In the genomic region with DNA sequence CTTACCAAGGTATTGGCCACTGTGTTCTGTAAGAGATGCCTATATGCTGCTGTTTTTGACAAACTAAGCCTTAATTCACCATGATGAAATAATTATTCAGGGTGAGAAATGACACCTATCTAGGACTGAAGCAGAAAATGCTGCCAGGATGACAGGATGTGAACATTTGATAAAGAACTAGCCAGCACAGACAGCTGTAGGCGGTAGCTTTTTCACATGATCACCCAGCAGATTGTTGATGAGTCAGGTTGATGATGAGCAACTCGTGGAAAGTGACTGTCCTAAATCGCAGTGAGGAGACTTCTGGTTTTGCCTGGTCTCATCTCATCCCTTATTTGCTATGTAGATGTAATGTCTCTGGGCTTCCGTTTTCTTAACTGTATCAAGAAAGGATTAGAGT, we compare ENCODE assay signal across 8 cellular contexts.
A peak's percentile ranks its signal among the peaks of the same experiment; 100 is the strongest.
DNase-seq lines count a peak whose midpoint lies in the region; ATAC-seq and TF ChIP-seq lines count a peak whose summit lies in the region.

No MANE protein-coding gene starts in this region.

- H3K9me3 ChIP-seq in Panc1 (ENCODE audit: control insufficient read depth, insufficient read depth, low read depth, low read length) (no peaks in the 10 kb centered on the region), psoas muscle (no peaks in the 10 kb centered on the region), PC-9 (ENCODE audit: insufficient read depth, low read depth) (no peaks in the 10 kb centered on the region)

- H3K27ac ChIP-seq in Panc1 (ENCODE audit: low read length) (no peak overlapping the region), psoas muscle (peak overlapping the region; percentile 83), PC-9 (no peak overlapping the region)

- H4K20me1 ChIP-seq in PC-9 (ENCODE audit: insufficient read depth): no peaks in the 10 kb centered on the region

- TF ChIP-seq CTCF in Panc1 (IDR thresholded peaks at IDR 0.05): no peak
- no peak for TF ChIP-seq CTCF in psoas muscle (IDR thresholded peaks at IDR 0.05)
- no peak for TF ChIP-seq CTCF in PC-9 (conservative IDR thresholded peaks at IDR 0.05)

- H3K4me3 ChIP-seq in Panc1 (ENCODE audit: low read depth in 2 of 2, low read length in 2 of 2): no peak overlapping the region
- H3K4me3 ChIP-seq in psoas muscle: no peak overlapping the region
- no peak overlapping the region for H3K4me3 ChIP-seq in PC-9

- no peaks in the 10 kb centered on the region for H3K36me3 ChIP-seq in Panc1 (ENCODE audit: control insufficient read depth, insufficient read depth, low read length)
- H3K36me3 ChIP-seq in psoas muscle (ENCODE audit: insufficient read depth in 1 of 2, low read depth in 1 of 2): no peaks in the 10 kb centered on the region
- H3K36me3 ChIP-seq in PC-9 (ENCODE audit: low read depth): peaks cover 4% of the 10 kb centered on the region; the same call in 1 of the 2 replicates

- H3K79me2 ChIP-seq in PC-9 (ENCODE audit: low read depth): peaks cover 3% of the 10 kb centered on the region; the same call in 1 of the 2 replicates

- in situ Hi-C loops in Panc1 (cut with HindIII; ENCODE audit: low pct_unique_long_range_greater_than_20kb, low sequenced_read_pairs): no loop called here

- H3F3A ChIP-seq in PC-9 (ENCODE audit: insufficient read depth, low read depth): 0 out of 2 replicates have a peak, but pooled peaks cover 5% of the 10 kb centered on the region

- H3K36me3 Mint-ChIP-seq in activated CD8-positive, alpha-beta memory T cell treated with anti-CD3 and anti-CD28 coated beads, Interleukin-2, amount 10 ng/mL, durations not matched to agents 7 days and 5 days: no peaks in the 10 kb centered on the region

- peak; percentile 63 for DNase-seq in activated CD8-positive, alpha-beta memory T cell treated with anti-CD3 and anti-CD28 coated beads, Interleukin-2, amount 10 ng/mL, durations not matched to agents 7 days and 5 days
- DNase-seq in activated CD8-positive, alpha-beta memory T cell treated with anti-CD3 and anti-CD28 coated beads, Interleukin-2, amount 50 U/mL, for 48 hours: no peak
- DNase-seq in Panc1 (ENCODE audit: low read depth, low spot score) (peak; percentile 62), cerebellum (ENCODE audit: low spot score) (peak; percentile 32), psoas muscle (no peak), PC-9 (no peak), H4 (ENCODE audit: low spot score) (no peak)

- POLR2A ChIA-PET in Panc1 (lab: Charles Lee) (no interaction called here), PC-9 (lab: Charles Lee; ENCODE audit: unreplicated experiment) (no interaction called here)

- peaks cover 10% of the 10 kb centered on the region for H3K4me1 Mint-ChIP-seq in activated CD8-positive, alpha-beta memory T cell treated with anti-CD3 and anti-CD28 coated beads, Interleukin-2, amount 10 ng/mL, durations not matched to agents 7 days and 5 days

- BruUV-seq in Panc1 (replicated peaks; lab: Mats Ljungman, UMichigan): no TSS peak
- no TSS peak for BruUV-seq in PC-9 (replicated peaks; lab: Mats Ljungman, UMichigan)

- H3K4me1 ChIP-seq in Panc1 (ENCODE audit: control insufficient read depth, insufficient read depth, low read length): no peaks in the 10 kb centered on the region
- peaks cover 36% of the 10 kb centered on the region for H3K4me1 ChIP-seq in psoas muscle
- no peaks in the 10 kb centered on the region for H3K4me1 ChIP-seq in PC-9 (replicated peaks; ENCODE audit: insufficient read depth)

- WGBS in psoas muscle, 3 donors: 40 to 63% (median 45%) methylated on average over 4 of the region's 4 CpGs

- ATAC-seq in activated CD8-positive, alpha-beta memory T cell treated with anti-CD3 and anti-CD28 coated beads, Interleukin-2, amount 10 ng/mL, durations not matched to agents 7 days and 5 days: peak; percentile 95
- ATAC-seq in HG02885 (IDR thresholded peaks at IDR 0.05; ENCODE audit: poor library complexity, unreplicated experiment) (peak; percentile 99), Panc1 (no peak), psoas muscle (peak; percentile 85 to 88 (median 87))

- no peak overlapping the region for H3K27ac Mint-ChIP-seq in activated CD8-positive, alpha-beta memory T cell treated with anti-CD3 and anti-CD28 coated beads, Interleukin-2, amount 10 ng/mL, durations not matched to agents 7 days and 5 days

- CTCF ChIA-PET in activated CD8-positive, alpha-beta memory T cell treated with anti-CD3 and anti-CD28 coated beads, Interleukin-2, amount 10 ng/mL, durations not matched to agents 7 days and 5 days (lab: Charles Lee): interaction anchor here (0.9 to 1.6 kb wide), 2 partner anchors 16 to 63 kb away, joined by 3 read pairs; no protein-coding TSS in a partner anchor
- CTCF ChIA-PET in Panc1 (lab: Charles Lee): no interaction called here
- CTCF ChIA-PET in PC-9 (lab: Charles Lee): no interaction called here

- H3K9me3 Mint-ChIP-seq in activated CD8-positive, alpha-beta memory T cell treated with anti-CD3 and anti-CD28 coated beads, Interleukin-2, amount 10 ng/mL, durations not matched to agents 7 days and 5 days (ENCODE audit: low read depth): no peaks in the 10 kb centered on the region

- peaks cover 26% of the 10 kb centered on the region for H3K27me3 Mint-ChIP-seq in activated CD8-positive, alpha-beta memory T cell treated with anti-CD3 and anti-CD28 coated beads, Interleukin-2, amount 10 ng/mL, durations not matched to agents 7 days and 5 days

- no peak overlapping the region for H3K4me2 ChIP-seq in PC-9

- no peak overlapping the region for H2AFZ ChIP-seq in PC-9

- no peak overlapping the region for H3K4me3 Mint-ChIP-seq in activated CD8-positive, alpha-beta memory T cell treated with anti-CD3 and anti-CD28 coated beads, Interleukin-2, amount 10 ng/mL, durations not matched to agents 7 days and 5 days

- intact Hi-C loops in Panc1 (cut with micrococcal nuclease; ENCODE audit: unreplicated experiment) (no loop called here), psoas muscle (cut with DNase I) (no loop called here), PC-9 (cut with micrococcal nuclease; ENCODE audit: unreplicated experiment) (no loop called here)

- no peaks in the 10 kb centered on the region for H3K27me3 ChIP-seq in Panc1 (ENCODE audit: control insufficient read depth, insufficient read depth, low read length)
- no peaks in the 10 kb centered on the region for H3K27me3 ChIP-seq in psoas muscle (ENCODE audit: insufficient read depth in 3 of 3, low read length in 2 of 3)
- H3K27me3 ChIP-seq in PC-9 (ENCODE audit: insufficient read depth, low read depth): no peaks in the 10 kb centered on the region

- H3K9me2 ChIP-seq in PC-9 (ENCODE audit: insufficient read depth): no peaks in the 10 kb centered on the region

Comparison
In these comparisons a context has a peak if more than half of its experiments do, and no peak if none do; other contexts are left out.
1. DNase-seq: peak in activated CD8-positive, alpha-beta memory T cell treated with anti-CD3 and anti-CD28 coated beads, Interleukin-2, amount 10 ng/mL, durations not matched to agents 7 days and 5 days (single experiment), Panc1 (single experiment) and cerebellum (single experiment); none in activated CD8-positive, alpha-beta memory T cell treated with anti-CD3 and anti-CD28 coated beads, Interleukin-2, amount 50 U/mL, for 48 hours (single experiment), psoas muscle (0 of 2), PC-9 (0 of 2) and H4 (single experiment).